1 cellular context compared by ENCODE assay signal in genomic region chr15:92122259-92122658, GRCh38.
TF ChIP-seq lines count a peak whose summit lies in the region.

No MANE protein-coding gene starts in this region.

TF ChIP-seq in GM12891, 5 proteins besides CTCF, POLR2A, EP300 and RAD21:
- TF ChIP-seq SPI1 (IDR thresholded peaks at IDR 0.05; ENCODE audit: low read depth, low read length) (no peak), POLR2AphosphoS5 (IDR thresholded peaks at IDR 0.05; ENCODE audit: low read depth, low read length) (no peak), PAX5 (IDR thresholded peaks at IDR 0.05; ENCODE audit: insufficient read depth, low read length, severe bottlenecking) (no peak), POU2F2 (IDR thresholded peaks at IDR 0.05; ENCODE audit: low read depth, low read length) (no peak), TAF1 (IDR thresholded peaks at IDR 0.05; ENCODE audit: low read depth, low read length) (no peak)
